In the genomic region with DNA sequence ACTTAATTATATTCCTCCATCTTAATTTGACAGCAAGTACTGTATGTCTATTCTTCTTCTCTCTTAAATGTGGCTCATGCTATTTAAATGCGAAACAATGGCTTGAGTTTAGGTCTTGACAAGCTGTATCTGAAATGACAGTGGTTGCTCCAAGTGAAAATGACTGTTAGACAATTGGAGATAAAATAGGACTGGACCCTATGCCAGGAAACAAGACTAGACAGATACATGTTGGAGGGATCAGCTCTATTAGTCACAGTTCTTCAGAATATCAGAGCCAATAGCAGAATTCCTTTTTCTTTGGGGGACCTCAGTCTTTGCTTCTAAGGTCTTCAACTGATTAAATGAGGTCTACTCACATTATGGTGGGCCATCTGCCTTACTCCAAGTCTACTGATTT, we compare ENCODE assay signal across 34 cellular contexts. TPM values are rescaled to one million over a fixed set of nuclear protein-coding genes. Genes with fewer than 3 reads are reported as not detected.
"Had no signal": no experiment of that assay in that cellular context is flagged by ENCODE, and none has a peak within 500 bp of the region (broad histone marks: within the 10 kb centered on the region; RNA-seq: fewer than 3 reads in every experiment).

No MANE protein-coding gene starts in this region.

- H3K9me3 Mint-ChIP-seq: activated CD4-positive, alpha-beta T cell treated with anti-CD3 and anti-CD28 coated beads, Interleukin-2, amount 10 ng/mL, durations not matched to agents 7 days and 5 days; activated naive CD4-positive, alpha-beta T cell treated with anti-CD3 and anti-CD28 coated beads for 36 hours; activated naive CD4-positive, alpha-beta T cell treated with anti-CD3 and anti-CD28 coated beads, Interleukin-2, amount 50 U/mL, for 72 hours; activated T-cell treated with anti-CD3 and anti-CD28 coated beads, Interleukin-2, amount 50 U/mL, for 24 hours; activated T-helper 1 cell treated with anti-CD3 and anti-CD28 coated beads, Interleukin-12 subunit alpha, Interleukin-12 subunit beta, Interleukin-2, Interleukin-4 antibody, amounts not matched to agents 30 ng/mL and 10 ng/mL and 1 ng/mL, durations not matched to agents 14 hours and 24 hours and 36 hours; T-helper 1 cell treated with Interleukin-12 subunit alpha and Interleukin-12 subunit beta and Interleukin-4 antibody, amounts not matched to agents 30 μg/mL and 1 μg/mL, for 36 hours; T-helper 2 cell treated with Interferon-gamma antibody and Interleukin-4, amounts not matched to agents 5 μg/mL and 100 μg/mL, for 36 hours; WTC11 had no signal

- H3K9ac ChIP-seq: SK-N-SH had no signal

- ATAC-seq: activated CD4-positive, alpha-beta T cell treated with anti-CD3 and anti-CD28 coated beads for 36 hours; activated CD4-positive, CD25-positive, alpha-beta regulatory T cell treated with anti-CD3 and anti-CD28 coated beads, Interleukin-2, amount 50 U/mL, for 24 hours; activated CD8-positive, alpha-beta T cell treated with anti-CD3 and anti-CD28 coated beads, Interleukin-2, amount 10 ng/mL, durations not matched to agents 7 days and 5 days; activated naive CD4-positive, alpha-beta T cell treated with anti-CD3 and anti-CD28 coated beads, Interleukin-2, amount 50 U/mL, for 72 hours; body of pancreas; PC-3; WTC11 had no signal

- H3K4me1 ChIP-seq: adrenal gland, SJSA1 had no signal

- H3K36me3 ChIP-seq: adrenal gland, MG63, Peyer's patch, SJSA1 had no signal

- H3K4me3 ChIP-seq: adrenal gland, body of pancreas, MG63, Peyer's patch, SJSA1 had no signal

- H3K4me1 Mint-ChIP-seq: activated CD4-positive, alpha-beta T cell treated with anti-CD3 and anti-CD28 coated beads for 36 hours; activated CD4-positive, alpha-beta T cell treated with anti-CD3 and anti-CD28 coated beads, Interleukin-2, amount 10 ng/mL, durations not matched to agents 7 days and 5 days had no signal

- H3K9me3 ChIP-seq: adrenal gland, body of pancreas, MG63, Peyer's patch, SJSA1, SK-N-SH had no signal

- H3K27me3 ChIP-seq: adrenal gland, body of pancreas, MG63, Peyer's patch, SJSA1 had no signal

- DNase-seq: activated CD4-positive, alpha-beta T cell treated with anti-CD3 and anti-CD28 coated beads for 36 hours; activated CD4-positive, alpha-beta T cell treated with anti-CD3 and anti-CD28 coated beads, Interleukin-2, amount 10 ng/mL, durations not matched to agents 7 days and 5 days; activated CD4-positive, alpha-beta T cell treated with anti-CD3 and anti-CD28 coated beads, Interleukin-2, amount 50 U/mL, for 48 hours; activated CD8-positive, alpha-beta T cell treated with anti-CD3 and anti-CD28 coated beads, Interleukin-2, amount 10 ng/mL, durations not matched to agents 7 days and 5 days; activated gamma-delta T cell treated with Interleukin-2 at 50 U/mL for 16 hours; activated naive CD4-positive, alpha-beta T cell treated with anti-CD3 and anti-CD28 coated beads for 36 hours; activated T-cell treated with anti-CD3 and anti-CD28 coated beads, Interleukin-2, amount 50 U/mL, for 24 hours; adrenal gland; body of pancreas; Karpas-422; KBM-7; MG63; NCI-H1048; NCI-H1105 treated with DMSO at 0.1 percent for 48 hours; NCI-H1436; NCI-H1694; NCI-H1930; NCI-H2081 treated with DMSO at 0.1 percent for 48 hours; NCI-H446 treated with DMSO at 0.1 percent for 48 hours; NCI-H524; NCI-H69; NK-92 treated with Interleukin-12 subunit alpha and Interleukin-12 subunit beta, amount 100 ng/mL, for 24 hours; PC-3; Peyer's patch; RPMI8226; SHP77 treated with DMSO at 0.1 percent for 48 hours; SK-N-SH had no signal

- H3K27ac ChIP-seq: adrenal gland, body of pancreas, Peyer's patch, SJSA1 had no signal

- H3K27ac Mint-ChIP-seq: activated CD4-positive, alpha-beta T cell treated with anti-CD3 and anti-CD28 coated beads for 36 hours; activated CD4-positive, alpha-beta T cell treated with anti-CD3 and anti-CD28 coated beads, Interleukin-2, amount 10 ng/mL, durations not matched to agents 7 days and 5 days; activated CD8-positive, alpha-beta T cell treated with anti-CD3 and anti-CD28 coated beads, Interleukin-2, amount 10 ng/mL, durations not matched to agents 7 days and 5 days; activated naive CD4-positive, alpha-beta T cell treated with anti-CD3 and anti-CD28 coated beads for 36 hours; activated naive CD4-positive, alpha-beta T cell treated with anti-CD3 and anti-CD28 coated beads, Interleukin-2, amount 50 U/mL, for 72 hours; activated T-cell treated with anti-CD3 and anti-CD28 coated beads, Interleukin-2, amount 50 U/mL, for 24 hours; activated T-helper 1 cell treated with anti-CD3 and anti-CD28 coated beads, Interleukin-12 subunit alpha, Interleukin-12 subunit beta, Interleukin-2, Interleukin-4 antibody, amounts not matched to agents 30 ng/mL and 10 ng/mL and 1 ng/mL, durations not matched to agents 14 hours and 24 hours and 36 hours; T-helper 1 cell treated with Interleukin-12 subunit alpha and Interleukin-12 subunit beta and Interleukin-4 antibody, amounts not matched to agents 30 μg/mL and 1 μg/mL, for 36 hours; T-helper 2 cell treated with Interferon-gamma antibody and Interleukin-4, amounts not matched to agents 5 μg/mL and 100 μg/mL, for 36 hours; WTC11 had no signal

- H3K36me3 Mint-ChIP-seq: activated naive CD4-positive, alpha-beta T cell treated with anti-CD3 and anti-CD28 coated beads, Interleukin-2, amount 50 U/mL, for 72 hours; WTC11 had no signal

- H3K4me3 Mint-ChIP-seq: activated CD4-positive, alpha-beta T cell treated with anti-CD3 and anti-CD28 coated beads for 36 hours; activated CD4-positive, alpha-beta T cell treated with anti-CD3 and anti-CD28 coated beads, Interleukin-2, amount 10 ng/mL, durations not matched to agents 7 days and 5 days; activated CD8-positive, alpha-beta T cell treated with anti-CD3 and anti-CD28 coated beads, Interleukin-2, amount 10 ng/mL, durations not matched to agents 7 days and 5 days; activated naive CD4-positive, alpha-beta T cell treated with anti-CD3 and anti-CD28 coated beads for 36 hours; activated T-cell treated with anti-CD3 and anti-CD28 coated beads, Interleukin-2, amount 50 U/mL, for 24 hours; activated T-helper 1 cell treated with anti-CD3 and anti-CD28 coated beads, Interleukin-12 subunit alpha, Interleukin-12 subunit beta, Interleukin-2, Interleukin-4 antibody, amounts not matched to agents 30 ng/mL and 10 ng/mL and 1 ng/mL, durations not matched to agents 14 hours and 24 hours and 36 hours; T-helper 1 cell treated with Interleukin-12 subunit alpha and Interleukin-12 subunit beta and Interleukin-4 antibody, amounts not matched to agents 30 μg/mL and 1 μg/mL, for 36 hours; T-helper 2 cell treated with Interferon-gamma antibody and Interleukin-4, amounts not matched to agents 5 μg/mL and 100 μg/mL, for 36 hours; WTC11 had no signal

RNA-seq across cellular contexts. Expression of a gene that starts 25.8 kb away (rescaled TPM):
- total RNA-seq: activated CD8-positive, alpha-beta T cell treated with anti-CD3 and anti-CD28 coated beads, Interleukin-2, amount 10 ng/mL, durations not matched to agents 7 days and 5 days had no signal
